In genomic region chr3:65597225-65597951, GRCh38 we compare ENCODE assay signal across 9 cellular contexts.
A peak's percentile ranks its signal among the peaks of the same experiment; 100 is the strongest.
DNase-seq lines count a peak whose midpoint lies in the region; ATAC-seq lines count a peak whose summit lies in the region.
"Had no signal": no experiment of that assay in that cellular context is flagged by ENCODE, and none has a peak within 500 bp of the region (broad histone marks: within the 10 kb centered on the region; RNA-seq: fewer than 3 reads in every experiment).

No MANE protein-coding gene starts in this region.

- H3K27ac Mint-ChIP-seq in naive thymus-derived CD8-positive, alpha-beta T cell, result no peak overlapping the region

- H3K4me3 Mint-ChIP-seq in naive thymus-derived CD8-positive, alpha-beta T cell, result no peak overlapping the region

- intact Hi-C loops in left cardiac atrium (cut with DNase I), result no loop called here

- H3K4me1 Mint-ChIP-seq in naive thymus-derived CD8-positive, alpha-beta T cell, result no peaks in the 10 kb centered on the region

- POLR2A ChIA-PET in naive thymus-derived CD8-positive, alpha-beta T cell (lab: Charles Lee), result no interaction called here

- ATAC-seq in left cardiac atrium (peak; percentile 66 to 83), GM21825 (IDR thresholded peaks at IDR 0.05; ENCODE audit: unreplicated experiment) (no peak), GM18870 (IDR thresholded peaks at IDR 0.05; ENCODE audit: unreplicated experiment) (no peak), HG03439 (IDR thresholded peaks at IDR 0.05; ENCODE audit: unreplicated experiment) (no peak)
- ATAC-seq in naive thymus-derived CD8-positive, alpha-beta T cell, result no peak
- ATAC-seq: GM12878 had no signal

- peaks cover 0 to 5% (median 0%) of the 10 kb centered on the region in 3 donors for H3K36me3 Mint-ChIP-seq in naive thymus-derived CD8-positive, alpha-beta T cell

- H3K9me3 Mint-ChIP-seq in naive thymus-derived CD8-positive, alpha-beta T cell, result peaks cover 0 to 4% (median 0%) of the 10 kb centered on the region in 9 donors

- peaks cover 18 to 37% (median 26%) of the 10 kb centered on the region in 5 donors for H3K27me3 Mint-ChIP-seq in naive thymus-derived CD8-positive, alpha-beta T cell

- peak; percentile 36 for DNase-seq in EH (ENCODE audit: low read depth)
- DNase-seq in SK-N-DZ (ENCODE audit: low spot score), result peak; percentile 84
- peak; percentile 31 for DNase-seq in left cardiac atrium
- peak; percentile 87 for DNase-seq in pons (ENCODE audit: low spot score)
- DNase-seq in naive thymus-derived CD8-positive, alpha-beta T cell, result no peak

Comparison
In these comparisons a context has a peak if more than half of its experiments do, and no peak if none do; other contexts are left out.
1. DNase-seq: peak in EH (single experiment), SK-N-DZ (single experiment), left cardiac atrium (single experiment) and pons (single experiment); none in naive thymus-derived CD8-positive, alpha-beta T cell (0 of 10).
2. ATAC-seq: peak in left cardiac atrium (2 of 2); none in GM21825 (single experiment), GM18870 (single experiment), HG03439 (single experiment) and naive thymus-derived CD8-positive, alpha-beta T cell (0 of 2).